In genomic region chr18:11990541-11990940, GRCh38 we compare ENCODE assay signal across 1 cellular context.
TF ChIP-seq lines count a peak whose summit lies in the region.

No MANE protein-coding gene starts in this region.

TF ChIP-seq in H1, 55 proteins besides CTCF, POLR2A, EP300 and RAD21:
- TF ChIP-seq GTF2F1 (IDR thresholded peaks at IDR 0.05; ENCODE audit: borderline replicate concordance, low read depth, low read length) (no peak), CHD7 (IDR thresholded peaks at IDR 0.05; ENCODE audit: insufficient replicate concordance, low read length) (no peak), ATF3 (IDR thresholded peaks at IDR 0.05; ENCODE audit: insufficient read depth, low read depth, low read length) (no peak), EGR1 (IDR thresholded peaks at IDR 0.05; ENCODE audit: borderline replicate concordance, low read depth, low read length) (no peak), HDAC6 (IDR thresholded peaks at IDR 0.05; ENCODE audit: low read depth, low read length) (no peak), ASH2L (IDR thresholded peaks at IDR 0.05; ENCODE audit: low read length) (no peak), ZNF274 (IDR thresholded peaks at IDR 0.05; ENCODE audit: borderline replicate concordance, extremely low read depth, low read length) (no peak), RNF2 (IDR thresholded peaks at IDR 0.05; ENCODE audit: borderline replicate concordance, low read depth, low read length, missing control alignments, poor library complexity, severe bottlenecking) (no peak), SUZ12 (IDR thresholded peaks at IDR 0.05; ENCODE audit: low read length) (no peak), BRCA1 (IDR thresholded peaks at IDR 0.05; ENCODE audit: low read depth, low read length) (no peak), POLR2AphosphoS5 (IDR thresholded peaks at IDR 0.05; ENCODE audit: low read depth, low read length) (no peak), POU5F1 (IDR thresholded peaks at IDR 0.05; ENCODE audit: low read depth, low read length) (no peak)
